Comparison of ENCODE assay signal across 18 cellular contexts in the genomic region with DNA sequence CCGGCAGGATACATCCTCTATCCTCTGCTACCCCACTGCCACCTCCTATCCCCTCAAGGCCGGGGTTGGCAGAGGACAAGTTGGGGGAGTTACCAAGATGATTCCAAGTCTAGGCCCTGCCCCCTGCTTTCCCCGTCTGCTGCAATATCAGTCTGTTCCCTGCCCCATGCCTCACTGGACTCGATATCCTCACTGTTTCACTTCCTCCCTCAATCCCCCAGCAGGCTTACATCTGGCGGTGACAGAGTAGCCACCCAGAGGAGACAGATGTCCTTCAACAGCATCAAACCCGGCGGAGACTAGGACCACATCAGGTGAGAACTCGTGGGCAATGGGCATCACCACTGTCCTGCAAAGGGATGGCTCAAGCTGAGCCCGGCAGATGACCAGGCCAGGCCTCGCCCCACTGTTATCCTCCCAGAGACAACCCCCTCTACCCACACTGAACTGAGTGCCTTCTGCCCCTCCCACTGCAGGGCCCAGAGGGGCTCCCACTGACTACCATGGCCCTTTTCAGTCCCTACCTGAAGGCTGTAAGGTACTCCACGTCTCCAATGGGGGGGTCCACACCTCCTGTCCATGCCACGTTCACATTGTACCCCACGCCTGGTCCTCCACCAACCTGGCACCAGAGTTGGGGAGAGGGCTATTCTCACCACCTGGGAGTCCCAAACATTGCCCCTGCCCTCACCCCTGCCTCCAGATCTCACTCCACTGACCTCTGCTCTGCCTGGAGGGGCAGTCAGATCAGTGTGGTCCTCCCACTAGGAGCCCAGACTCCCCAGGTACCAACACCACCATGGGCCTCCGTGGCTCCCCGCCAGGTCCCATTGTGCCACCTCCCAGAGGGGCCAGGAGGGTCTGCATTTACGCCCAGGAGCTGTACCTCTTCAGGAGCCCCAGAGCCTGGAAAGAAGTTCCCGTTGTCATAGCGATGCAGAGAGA. TPM values are rescaled to one million over a fixed set of nuclear protein-coding genes. Genes with fewer than 3 reads are reported as not detected.
DNase-seq lines count a peak whose midpoint lies in the region; ATAC-seq, FAIRE-seq and TF ChIP-seq lines count a peak whose summit lies in the region.
"Had no signal": no experiment of that assay in that cellular context is flagged by ENCODE, and none has a peak within 500 bp of the region (broad histone marks: within the 10 kb centered on the region; RNA-seq: fewer than 3 reads in every experiment).

No MANE protein-coding gene starts in this region.

- no peak for TF ChIP-seq CTCF in RWPE1 (conservative IDR thresholded peaks at IDR 0.05; ENCODE audit: low read depth)
- TF ChIP-seq CTCF in kidney (IDR thresholded peaks at IDR 0.05; ENCODE audit: borderline replicate concordance, extremely low read depth, insufficient read depth): no peak
- no peak for TF ChIP-seq CTCF in upper lobe of right lung (IDR thresholded peaks at IDR 0.05)

- POLR2A ChIA-PET in RWPE1 (lab: Yijun Ruan, JAX; ENCODE audit: low non-redundant PET): no interaction called here

- H3K4me3 ChIP-seq in kidney (ENCODE audit: low read length in 2 of 2) (no peak overlapping the region), upper lobe of right lung (no peak overlapping the region)
- H3K4me3 ChIP-seq: hepatocyte, stomach had no signal

- no peak overlapping the region for H3K9ac ChIP-seq in kidney (ENCODE audit: low read length in 2 of 2)

- ATAC-seq in Right ventricle myocardium superior (ENCODE audit: poor library complexity) (no peak), left ventricle myocardium superior (no peak), upper lobe of right lung (peak; percentile 30)

- CTCF ChIA-PET in RWPE1 (lab: Yijun Ruan, JAX): no interaction called here

- FAIRE-seq in kidney (lab: Jason Lieb, UNC): no peak

- H3K36me3 ChIP-seq in kidney (ENCODE audit: control insufficient read depth in 1 of 2, insufficient read depth in 2 of 2, low read length in 2 of 2) (peaks cover 21 to 76% of the 10 kb centered on the region in 2 donors), upper lobe of right lung (peaks cover 93% of the 10 kb centered on the region)

- intact Hi-C loops in Right ventricle myocardium superior (cut with DNase I) (no loop called here), left ventricle myocardium superior (cut with micrococcal nuclease) (no loop called here), kidney (cut with DNase I) (no loop called here), upper lobe of right lung (cut with DNase I) (no loop called here)

- H3K27me3 ChIP-seq in upper lobe of right lung: no peaks in the 10 kb centered on the region
- H3K27me3 ChIP-seq: hepatocyte, stomach had no signal

- peak overlapping the region; percentile 90 for H3K27ac ChIP-seq in RWPE1
- H3K27ac ChIP-seq in kidney (ENCODE audit: low read depth in 2 of 2, low read length in 2 of 2): no peak overlapping the region
- H3K27ac ChIP-seq in upper lobe of right lung: no peak overlapping the region
- H3K27ac ChIP-seq: hepatocyte, stomach had no signal

- DNase-seq in Right ventricle myocardium superior (peak; percentile 36), left ventricle myocardium superior (no peak), RWPE1 (ENCODE audit: low spot score) (no peak), kidney (peak; percentile 51), upper lobe of right lung (no peak), cerebellar nuclear complex (lab: John Stamatoyannopoulos, UW) (no peak), dedifferentiated amniotic fluid mesenchymal stem cell (ENCODE audit: extremely low spot score) (no peak), NCI-H2107 treated with DMSO at 0.1 percent for 48 hours (lab: John Stamatoyannopoulos, UW; ENCODE audit: unreplicated experiment) (no peak)
- DNase-seq: activated CD8-positive, alpha-beta memory T cell treated with anti-CD3 and anti-CD28 coated beads for 24 hours; amygdala; COR-L47; NCI-H1092; NCI-H2107; NCI-H748 treated with DMSO at 0.1 percent for 48 hours; stimulated activated CD4-positive, alpha-beta T cell treated with anti-CD3 and anti-CD28 coated beads, Interleukin-12 subunit alpha, Interleukin-12 subunit beta, amount 100 ng/mL, for 4 hours; stomach; T-helper 1 cell had no signal

- H3K9me3 ChIP-seq in kidney (ENCODE audit: control insufficient read depth in 1 of 2, low read length in 2 of 2) (no peaks in the 10 kb centered on the region), upper lobe of right lung (no peaks in the 10 kb centered on the region)
- H3K9me3 ChIP-seq: stomach had no signal

- H3K4me1 ChIP-seq in kidney (ENCODE audit: control insufficient read depth in 1 of 2, insufficient read depth in 1 of 2, low read depth in 1 of 2, low read length in 2 of 2) (no peaks in the 10 kb centered on the region), upper lobe of right lung (peaks cover 7% of the 10 kb centered on the region)

RNA-seq across cellular contexts. Expression of gene G6PC3, which starts 9.6 kb away (rescaled TPM):
- total RNA-seq in Right ventricle myocardium superior: 26.0 TPM
- 26.3 TPM for total RNA-seq in left ventricle myocardium superior
- total RNA-seq in kidney: 70.0 TPM
- polyA plus RNA-seq in kidney (ENCODE audit: insufficient read depth, low read depth, low replicate concordance): 150 TPM
- 39.7 TPM for total RNA-seq in upper lobe of right lung

RNA-seq across cellular contexts. Expression of gene LSM12, which starts 13.7 kb away (rescaled TPM):
- total RNA-seq in Right ventricle myocardium superior (46.1 TPM), left ventricle myocardium superior (58.2 TPM), kidney (47.6 TPM), upper lobe of right lung (39.8 TPM)
- 29.0 TPM for polyA plus RNA-seq in kidney (ENCODE audit: insufficient read depth, low read depth, low replicate concordance)

RNA-seq across cellular contexts. Expression of gene HDAC5, which starts 43.3 kb away (rescaled TPM):
- total RNA-seq in Right ventricle myocardium superior: 67.7 TPM
- total RNA-seq in left ventricle myocardium superior: 81.4 TPM
- 35.6 TPM for total RNA-seq in kidney
- 25.3 TPM for polyA plus RNA-seq in kidney (ENCODE audit: insufficient read depth, low read depth, low replicate concordance)
- total RNA-seq in upper lobe of right lung: 55.3 TPM

Comparison
In these comparisons a context has a peak if more than half of its experiments do, and no peak if none do; other contexts are left out.
1. DNase-seq: peak in Right ventricle myocardium superior (single experiment) and kidney (single experiment); none in left ventricle myocardium superior (single experiment), RWPE1 (single experiment), upper lobe of right lung (single experiment), cerebellar nuclear complex (0 of 2), dedifferentiated amniotic fluid mesenchymal stem cell (single experiment) and NCI-H2107 treated with DMSO at 0.1 percent for 48 hours (single experiment).